ENCODE assay signal across 19 cellular contexts in genomic region chr15:89363770-89364169, GRCh38.
"Had no signal": no experiment of that assay in that cellular context is flagged by ENCODE, and none has a peak within 500 bp of the region (broad histone marks: within the 10 kb centered on the region; RNA-seq: fewer than 3 reads in every experiment).

No MANE protein-coding gene starts in this region.

- ATAC-seq: effector memory CD8-positive, alpha-beta T cell; gastrocnemius medialis; left colon; right cardiac atrium had no signal

- H3K4me1 Mint-ChIP-seq: nephron progenitor cell had no signal

- DNase-seq: cortex of kidney; effector memory CD8-positive, alpha-beta T cell; gastrocnemius medialis; immature natural killer cell; left colon; mammary epithelial cell; naive thymus-derived CD4-positive, alpha-beta T cell; nephron progenitor cell; right cardiac atrium; stimulated activated CD4-positive, alpha-beta T cell treated with anti-CD3 and anti-CD28 coated beads, Interleukin-12 subunit alpha, Interleukin-12 subunit beta, amount 100 ng/mL, for 4 hours; stimulated activated naive CD4-positive, alpha-beta T cell treated with Interleukin-2 at 50 U/mL for 16 hours; uterus had no signal

- H3K9me3 ChIP-seq: esophagus muscularis mucosa, gastrocnemius medialis, pancreas, suprapubic skin, tibial artery, upper lobe of left lung, uterus had no signal

- H3K27ac Mint-ChIP-seq: effector memory CD8-positive, alpha-beta T cell; nephron progenitor cell; progenitor cell of endocrine pancreas had no signal

- H3K9me3 Mint-ChIP-seq: effector memory CD8-positive, alpha-beta T cell; nephron progenitor cell had no signal

- H3K27ac ChIP-seq: epithelial cell of prostate, esophagus muscularis mucosa, gastrocnemius medialis, pancreas, suprapubic skin, tibial artery, upper lobe of left lung, uterus had no signal

- H3K4me3 ChIP-seq: esophagus muscularis mucosa, gastrocnemius medialis, pancreas, suprapubic skin, tibial artery, upper lobe of left lung, uterus had no signal

- H3K4me3 Mint-ChIP-seq: nephron progenitor cell had no signal

- H3K36me3 ChIP-seq: esophagus muscularis mucosa, gastrocnemius medialis, pancreas, suprapubic skin, tibial artery, upper lobe of left lung, uterus had no signal
